ENCODE assay signal across 1 cellular context in the genomic region with DNA sequence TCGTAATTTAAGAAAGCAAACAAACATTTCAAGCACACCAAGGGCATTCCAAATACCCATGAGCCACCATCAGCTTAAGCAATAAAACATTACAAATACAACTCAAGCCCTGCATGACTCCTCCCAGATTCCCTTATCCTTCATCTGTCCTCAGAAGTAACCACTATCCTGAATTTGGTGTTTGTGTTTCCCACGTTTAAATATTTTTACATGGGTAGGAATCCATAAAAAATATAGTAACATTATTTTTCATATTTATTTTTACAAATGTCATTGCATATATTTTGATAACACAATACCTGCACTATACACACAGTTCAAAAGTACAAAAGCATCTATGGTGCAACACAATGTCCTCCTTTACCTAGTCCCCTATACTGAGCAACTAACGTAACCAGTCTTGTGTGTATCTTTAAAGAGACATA.
TF ChIP-seq lines count a peak whose summit lies in the region.

No MANE protein-coding gene starts in this region.

TF ChIP-seq in endothelial cell of umbilical vein, 7 proteins besides CTCF, POLR2A, EP300 and RAD21:
- TF ChIP-seq FOS (IDR thresholded peaks at IDR 0.05; ENCODE audit: borderline replicate concordance, insufficient read depth, low read length) (no peak), EZH2 (IDR thresholded peaks at IDR 0.05; ENCODE audit: borderline replicate concordance, low read depth, low read length, severe bottlenecking) (no peak), GATA2 (IDR thresholded peaks at IDR 0.05; ENCODE audit: insufficient read depth, insufficient read length, low read depth, low read length) (no peak), POLR2AphosphoS5 (IDR thresholded peaks at IDR 0.05; ENCODE audit: insufficient read depth, low read depth, low read length) (no peak), JUN (IDR thresholded peaks at IDR 0.05; ENCODE audit: borderline replicate concordance, insufficient read depth, insufficient read length, low read depth) (no peak), MYC (IDR thresholded peaks at IDR 0.05; ENCODE audit: low read depth, low read length) (no peak)
- TF ChIP-seq, protein P1, sequence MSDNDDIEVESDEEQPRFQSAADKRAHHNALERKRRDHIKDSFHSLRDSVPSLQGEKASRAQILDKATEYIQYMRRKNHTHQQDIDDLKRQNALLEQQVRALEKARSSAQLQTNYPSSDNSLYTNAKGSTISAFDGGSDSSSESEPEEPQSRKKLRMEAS (IDR thresholded peaks at IDR 0.05; ENCODE audit: insufficient read depth, insufficient read length), result no peak
